30 cellular contexts compared by ENCODE assay signal in the genomic region with DNA sequence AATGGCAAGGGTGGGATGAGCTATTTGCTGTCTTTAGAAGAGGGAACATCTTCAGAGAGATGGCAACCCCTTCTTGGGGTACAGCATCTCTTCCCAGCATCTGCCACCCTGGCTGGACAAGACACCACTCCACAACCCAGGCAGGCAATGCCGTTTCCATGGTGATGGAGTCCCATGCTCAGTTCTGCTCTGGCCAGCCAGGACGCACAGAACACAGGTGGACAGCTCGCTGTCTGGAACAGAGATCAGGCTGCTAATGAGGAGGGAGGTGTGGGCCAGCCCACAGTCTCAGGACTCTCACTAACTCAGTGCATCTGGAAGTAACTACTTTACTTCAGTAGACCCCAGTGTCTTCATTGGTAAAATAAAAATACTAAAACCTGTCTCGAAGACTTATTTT.
"Had no signal": no experiment of that assay in that cellular context is flagged by ENCODE, and none has a peak within 500 bp of the region (broad histone marks: within the 10 kb centered on the region; RNA-seq: fewer than 3 reads in every experiment).

No MANE protein-coding gene starts in this region.

- H3K9me3 Mint-ChIP-seq: stimulated activated effector memory CD8-positive, alpha-beta T cell treated with anti-CD3 and anti-CD28 coated beads, Interleukin-12 subunit alpha, Interleukin-12 subunit beta, amount 100 ng/mL, for 72 hours had no signal

- H3K27me3 ChIP-seq: neutrophil, ovary, right lobe of liver, sigmoid colon, suprapubic skin, testis, tibial artery, transverse colon, upper lobe of right lung, uterus had no signal

- ATAC-seq: naive thymus-derived CD8-positive, alpha-beta T cell; natural killer cell treated with Interleukin-12 subunit alpha and Interleukin-12 subunit beta and Interleukin-15 and Interleukin-18, amount 100 ng/mL, for 72 hours; psoas muscle; right cardiac atrium; right lobe of liver; stimulated activated naive CD8-positive, alpha-beta T cell treated with anti-CD3 and anti-CD28 coated beads, Interleukin-15, amount 100 ng/mL, for 72 hours; stimulated activated naive CD8-positive, alpha-beta T cell treated with anti-CD3 and anti-CD28 coated beads, Interleukin-15, Interleukin-2, amounts not matched to agents 100 U/mL and 50 U/mL, for 24 hours; upper lobe of right lung had no signal

- H3K4me1 ChIP-seq: parathyroid adenoma, psoas muscle, right lobe of liver, sigmoid colon, suprapubic skin, testis, tibial artery, transverse colon, upper lobe of right lung, uterus had no signal

- DNase-seq: naive thymus-derived CD8-positive, alpha-beta T cell; nephron progenitor cell; nucleus accumbens; ovary; psoas muscle; right cardiac atrium; right lobe of liver; sigmoid colon; small intestine; stimulated activated CD4-positive, alpha-beta T cell treated with anti-CD3 and anti-CD28 coated beads, Interleukin-15, amount 100 ng/mL, for 24 hours; stimulated activated CD4-positive, alpha-beta T cell treated with anti-CD3 and anti-CD28 coated beads, Interleukin-2, amount 100 ng/mL, for 24 hours; stimulated activated CD4-positive, alpha-beta T cell treated with anti-CD3 and anti-CD28 coated beads, Interleukin-2, amount 100 ng/mL, for 48 hours; stimulated activated CD4-positive, alpha-beta T cell treated with anti-CD3 and anti-CD28 coated beads, Interleukin-4, amount 100 ng/mL, for 24 hours; stimulated activated naive CD4-positive, alpha-beta T cell; stimulated activated naive CD8-positive, alpha-beta T cell treated with anti-CD3 and anti-CD28 coated beads, Interleukin-15, amount 100 ng/mL, for 72 hours; stimulated activated naive CD8-positive, alpha-beta T cell treated with anti-CD3 and anti-CD28 coated beads, Interleukin-15, Interleukin-2, amounts not matched to agents 100 U/mL and 50 U/mL, for 24 hours; substantia nigra; testis; tibial artery; transverse colon; upper lobe of right lung; uterus had no signal

- H3K36me3 Mint-ChIP-seq: natural killer cell treated with Interleukin-12 subunit alpha and Interleukin-12 subunit beta and Interleukin-15 and Interleukin-18, amount 100 ng/mL, for 72 hours; stimulated activated effector memory CD8-positive, alpha-beta T cell treated with anti-CD3 and anti-CD28 coated beads, Interleukin-12 subunit alpha, Interleukin-12 subunit beta, amount 100 ng/mL, for 72 hours; type B pancreatic cell had no signal

- H3K27ac Mint-ChIP-seq: naive thymus-derived CD8-positive, alpha-beta T cell; natural killer cell treated with Interleukin-12 subunit alpha and Interleukin-12 subunit beta and Interleukin-15 and Interleukin-18, amount 100 ng/mL, for 72 hours; nephron progenitor cell; progenitor cell of endocrine pancreas; stimulated activated effector memory CD8-positive, alpha-beta T cell treated with anti-CD3 and anti-CD28 coated beads, Interleukin-12 subunit alpha, Interleukin-12 subunit beta, amount 100 ng/mL, for 72 hours; stimulated activated naive CD8-positive, alpha-beta T cell treated with anti-CD3 and anti-CD28 coated beads, Interleukin-15, amount 100 ng/mL, for 72 hours; type B pancreatic cell had no signal

- H3K9me3 ChIP-seq: neutrophil, ovary, psoas muscle, right lobe of liver, sigmoid colon, suprapubic skin, testis, transverse colon, upper lobe of right lung, uterus had no signal

- H3K4me3 ChIP-seq: ovary, psoas muscle, right lobe of liver, sigmoid colon, suprapubic skin, testis, tibial artery, transverse colon, upper lobe of right lung, uterus had no signal

- H3K4me3 Mint-ChIP-seq: naive thymus-derived CD8-positive, alpha-beta T cell; natural killer cell treated with Interleukin-12 subunit alpha and Interleukin-12 subunit beta and Interleukin-15 and Interleukin-18, amount 100 ng/mL, for 72 hours; nephron progenitor cell; neural crest cell; stimulated activated effector memory CD8-positive, alpha-beta T cell treated with anti-CD3 and anti-CD28 coated beads, Interleukin-12 subunit alpha, Interleukin-12 subunit beta, amount 100 ng/mL, for 72 hours; stimulated activated naive CD8-positive, alpha-beta T cell treated with anti-CD3 and anti-CD28 coated beads, Interleukin-15, amount 100 ng/mL, for 72 hours; type B pancreatic cell had no signal

- H3K4me1 Mint-ChIP-seq: naive thymus-derived CD8-positive, alpha-beta T cell; neural crest cell; stimulated activated effector memory CD8-positive, alpha-beta T cell treated with anti-CD3 and anti-CD28 coated beads, Interleukin-12 subunit alpha, Interleukin-12 subunit beta, amount 100 ng/mL, for 72 hours; stimulated activated naive CD8-positive, alpha-beta T cell treated with anti-CD3 and anti-CD28 coated beads, Interleukin-15, amount 100 ng/mL, for 72 hours had no signal

- H3K36me3 ChIP-seq: neutrophil, ovary, right lobe of liver, sigmoid colon, suprapubic skin, tibial artery, transverse colon, upper lobe of right lung, uterus had no signal

- H3K27me3 Mint-ChIP-seq: natural killer cell treated with Interleukin-12 subunit alpha and Interleukin-12 subunit beta and Interleukin-15 and Interleukin-18, amount 100 ng/mL, for 72 hours; progenitor cell of endocrine pancreas; stimulated activated naive CD8-positive, alpha-beta T cell treated with anti-CD3 and anti-CD28 coated beads, Interleukin-15, amount 100 ng/mL, for 72 hours had no signal

- H3K27ac ChIP-seq: neutrophil, ovary, parathyroid adenoma, psoas muscle, right lobe of liver, sigmoid colon, suprapubic skin, testis, tibial artery, transverse colon, upper lobe of right lung, uterus had no signal
